ENCODE assay signal across 14 cellular contexts in genomic region chr1:219659682-219660081, GRCh38. TPM values are rescaled to one million over a fixed set of nuclear protein-coding genes. Genes with fewer than 3 reads are reported as not detected.
DNase-seq lines count a peak whose midpoint lies in the region; ATAC-seq and TF ChIP-seq lines count a peak whose summit lies in the region.
"Had no signal": no experiment of that assay in that cellular context is flagged by ENCODE, and none has a peak within 500 bp of the region (broad histone marks: within the 10 kb centered on the region; RNA-seq: fewer than 3 reads in every experiment).

No MANE protein-coding gene starts in this region.

- CTCF ChIA-PET in HEK293 (lab: Yijun Ruan, JAX), result interaction anchor here (0.5 kb wide), 1 partner anchor 1360 kb away, joined by 3 read pairs; no protein-coding TSS in a partner anchor

- DNase-seq in Ammon's horn (ENCODE audit: low spot score) (peak; percentile 18), RPMI7951 (ENCODE audit: low read depth) (peak; percentile 32), fibroblast of villous mesenchyme (ENCODE audit: low read depth) (peak; percentile 7), NCI-H1694 (lab: John Stamatoyannopoulos, UW) (no peak), NCI-H1694 treated with DMSO at 0.1 percent for 48 hours (lab: John Stamatoyannopoulos, UW) (no peak), OCI-M1 (lab: John Stamatoyannopoulos, UW) (no peak)
- DNase-seq: Calu3, cerebellar nuclear complex, NCI-H187, spleen had no signal

- no peak for ATAC-seq in HG02610 (IDR thresholded peaks at IDR 0.05; ENCODE audit: unreplicated experiment)

- POLR2A ChIA-PET in HEK293 (lab: Yijun Ruan, JAX), result interaction anchor here (0.6 kb wide), 1 partner anchor 1429 kb away, joined by 6 read pairs; no protein-coding TSS in a partner anchor

- no peaks in the 10 kb centered on the region for H3K4me1 ChIP-seq in HEK293 (ENCODE audit: control insufficient read depth, insufficient read depth, low read length)

- TF ChIP-seq CTCF in HEK293 (tag by site-specific recombination; IDR thresholded peaks at IDR 0.05) (no peak), fibroblast of villous mesenchyme (IDR thresholded peaks at IDR 0.05; ENCODE audit: insufficient read depth, low read depth, low read length) (no peak)

- H3K27ac ChIP-seq in HEK293 (ENCODE audit: extremely low read depth, low read depth, low read length), result no peak overlapping the region
- H3K27ac ChIP-seq: spleen had no signal

- H3K4me3 ChIP-seq in HEK293 (ENCODE audit: low read depth, low read length) (no peak overlapping the region), fibroblast of villous mesenchyme (ENCODE audit: low read depth, low read length) (no peak overlapping the region)
- H3K4me3 ChIP-seq: heart left ventricle, spleen had no signal

- H3K36me3 ChIP-seq in HEK293 (ENCODE audit: control insufficient read depth in 2 of 2, insufficient read depth in 1 of 2, low read length in 2 of 2), result no peaks in the 10 kb centered on the region
- H3K36me3 ChIP-seq: heart left ventricle, spleen had no signal

- no peaks in the 10 kb centered on the region for H3K9me3 ChIP-seq in HEK293 (ENCODE audit: control insufficient read depth, insufficient read depth, low read depth, low read length)
- H3K9me3 ChIP-seq: heart left ventricle, spleen had no signal

TF ChIP-seq in HEK293, 187 proteins besides CTCF, POLR2A, EP300 and RAD21 (continues in another document):
- TF ChIP-seq SCRT1 (tag by site-specific recombination; IDR thresholded peaks at IDR 0.05; ENCODE audit: borderline replicate concordance) (no peak), ZNF394 (tag by site-specific recombination; IDR thresholded peaks at IDR 0.05; ENCODE audit: borderline replicate concordance) (peak; percentile 58; the same call in 1 of the 2 replicates), SP7 (tag by site-specific recombination; IDR thresholded peaks at IDR 0.05) (peak; percentile 80), ZNF623 (tag by site-specific recombination; IDR thresholded peaks at IDR 0.05) (no peak), YY2 (tag by site-specific recombination; IDR thresholded peaks at IDR 0.05) (no peak), PATZ1 (tag by site-specific recombination; IDR thresholded peaks at IDR 0.05) (peak; percentile 77), HOXD13 (CRISPR knock-in tag; IDR thresholded peaks at IDR 0.05; ENCODE audit: borderline replicate concordance) (no peak), ZBTB21 (tag by site-specific recombination; IDR thresholded peaks at IDR 0.05) (peak; percentile 95), PRDM1 (tag by site-specific recombination; IDR thresholded peaks at IDR 0.05) (0 out of 2 replicates have a peak, but pooled peaks have one; percentile 42), ZNF274 (IDR thresholded peaks at IDR 0.05; ENCODE audit: low read length) (no peak), ZNF274 (tag by site-specific recombination; IDR thresholded peaks at IDR 0.05; ENCODE audit: borderline replicate concordance) (no peak), ZNF571 (tag by site-specific recombination; IDR thresholded peaks at IDR 0.05) (no peak), ZNF529 (tag by site-specific recombination; IDR thresholded peaks at IDR 0.05; ENCODE audit: insufficient replicate concordance) (no peak), ZBTB8A (tag by site-specific recombination; IDR thresholded peaks at IDR 0.05) (0 out of 2 replicates have a peak, but pooled peaks have one; percentile 38), ZNF658 (tag by site-specific recombination; IDR thresholded peaks at IDR 0.05) (no peak), ZNF426 (tag by site-specific recombination; IDR thresholded peaks at IDR 0.05) (no peak), ZNF223 (tag by site-specific recombination; IDR thresholded peaks at IDR 0.05) (no peak), GLI4 (tag by site-specific recombination; IDR thresholded peaks at IDR 0.05) (no peak), TRIM28 (IDR thresholded peaks at IDR 0.05; ENCODE audit: borderline replicate concordance, low read length) (peak; percentile 20; the same call in 1 of the 2 replicates), ZNF221 (tag by site-specific recombination; IDR thresholded peaks at IDR 0.05; ENCODE audit: borderline replicate concordance) (no peak), ZNF626 (tag by site-specific recombination; IDR thresholded peaks at IDR 0.05) (no peak), ZNF510 (tag by site-specific recombination; IDR thresholded peaks at IDR 0.05; ENCODE audit: insufficient replicate concordance) (no peak), ZNF248 (tag by site-specific recombination; IDR thresholded peaks at IDR 0.05) (no peak)
- TF ChIP-seq, protein P1, sequence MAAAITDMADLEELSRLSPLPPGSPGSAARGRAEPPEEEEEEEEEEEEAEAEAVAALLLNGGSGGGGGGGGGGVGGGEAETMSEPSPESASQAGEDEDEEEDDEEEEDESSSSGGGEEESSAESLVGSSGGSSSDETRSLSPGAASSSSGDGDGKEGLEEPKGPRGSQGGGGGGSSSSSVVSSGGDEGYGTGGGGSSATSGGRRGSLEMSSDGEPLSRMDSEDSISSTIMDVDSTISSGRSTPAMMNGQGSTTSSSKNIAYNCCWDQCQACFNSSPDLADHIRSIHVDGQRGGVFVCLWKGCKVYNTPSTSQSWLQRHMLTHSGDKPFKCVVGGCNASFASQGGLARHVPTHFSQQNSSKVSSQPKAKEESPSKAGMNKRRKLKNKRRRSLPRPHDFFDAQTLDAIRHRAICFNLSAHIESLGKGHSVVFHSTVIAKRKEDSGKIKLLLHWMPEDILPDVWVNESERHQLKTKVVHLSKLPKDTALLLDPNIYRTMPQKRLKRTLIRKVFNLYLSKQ (tag by site-specific recombination; IDR thresholded peaks at IDR 0.05; ENCODE audit: borderline replicate concordance), result no peak
- TF ChIP-seq, protein P2, sequence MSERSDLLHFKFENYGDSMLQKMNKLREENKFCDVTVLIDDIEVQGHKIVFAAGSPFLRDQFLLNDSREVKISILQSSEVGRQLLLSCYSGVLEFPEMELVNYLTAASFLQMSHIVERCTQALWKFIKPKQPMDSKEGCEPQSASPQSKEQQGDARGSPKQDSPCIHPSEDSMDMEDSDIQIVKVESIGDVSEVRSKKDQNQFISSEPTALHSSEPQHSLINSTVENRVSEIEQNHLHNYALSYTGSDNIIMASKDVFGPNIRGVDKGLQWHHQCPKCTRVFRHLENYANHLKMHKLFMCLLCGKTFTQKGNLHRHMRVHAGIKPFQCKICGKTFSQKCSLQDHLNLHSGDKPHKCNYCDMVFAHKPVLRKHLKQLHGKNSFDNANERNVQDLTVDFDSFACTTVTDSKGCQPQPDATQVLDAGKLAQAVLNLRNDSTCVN (tag by site-specific recombination; optimal IDR thresholded peaks at IDR 0.05), result no peak
- TF ChIP-seq, protein P3, sequence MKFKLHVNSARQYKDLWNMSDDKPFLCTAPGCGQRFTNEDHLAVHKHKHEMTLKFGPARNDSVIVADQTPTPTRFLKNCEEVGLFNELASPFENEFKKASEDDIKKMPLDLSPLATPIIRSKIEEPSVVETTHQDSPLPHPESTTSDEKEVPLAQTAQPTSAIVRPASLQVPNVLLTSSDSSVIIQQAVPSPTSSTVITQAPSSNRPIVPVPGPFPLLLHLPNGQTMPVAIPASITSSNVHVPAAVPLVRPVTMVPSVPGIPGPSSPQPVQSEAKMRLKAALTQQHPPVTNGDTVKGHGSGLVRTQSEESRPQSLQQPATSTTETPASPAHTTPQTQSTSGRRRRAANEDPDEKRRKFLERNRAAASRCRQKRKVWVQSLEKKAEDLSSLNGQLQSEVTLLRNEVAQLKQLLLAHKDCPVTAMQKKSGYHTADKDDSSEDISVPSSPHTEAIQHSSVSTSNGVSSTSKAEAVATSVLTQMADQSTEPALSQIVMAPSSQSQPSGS (tag by site-specific recombination; IDR thresholded peaks at IDR 0.05; ENCODE audit: low read depth), result peak; percentile 59

RNA-seq across cellular contexts. Expression of gene ZC3H11B, which starts 46.8 kb away (rescaled TPM):
- 0.10 and 0.12 TPM in 2 replicates for total RNA-seq in RPMI7951 (2014; rRNA removed; shearing (Covaris generic))
- total RNA-seq in fibroblast of villous mesenchyme, result under 0.01 TPM in 1 of 2 replicates, not detected in the other
- total RNA-seq: Calu3, H1 had no signal

Comparison
In these comparisons a context has a peak if more than half of its experiments do, and no peak if none do; other contexts are left out.
1. DNase-seq: peak in Ammon's horn (single experiment), RPMI7951 (single experiment) and fibroblast of villous mesenchyme (single experiment); none in NCI-H1694 (single experiment), NCI-H1694 treated with DMSO at 0.1 percent for 48 hours (single experiment) and OCI-M1 (single experiment).